9 cellular contexts compared by ENCODE assay signal in the genomic region with DNA sequence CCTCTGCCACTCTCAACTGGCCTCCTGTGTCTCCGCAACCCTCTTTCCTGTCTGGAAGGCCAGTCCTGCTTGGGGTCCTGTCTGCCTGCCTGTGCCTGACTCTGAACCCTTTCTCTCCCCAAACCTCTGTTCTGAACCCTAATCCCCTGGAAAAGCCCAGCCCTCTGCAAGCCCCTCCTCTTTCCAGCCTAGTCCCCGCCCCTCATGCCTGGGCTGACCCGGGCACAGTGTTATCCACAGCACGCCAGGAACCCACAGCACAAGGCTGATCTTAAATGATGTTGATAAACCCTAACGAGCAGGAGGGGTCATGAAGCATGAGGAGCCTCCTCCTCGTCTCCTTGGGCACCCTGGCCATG. TPM values are rescaled to one million over a fixed set of nuclear protein-coding genes. Genes with fewer than 3 reads are reported as not detected.
DNase-seq lines count a peak whose midpoint lies in the region; ATAC-seq, FAIRE-seq and TF ChIP-seq lines count a peak whose summit lies in the region.
"Had no signal": no experiment of that assay in that cellular context is flagged by ENCODE, and none has a peak within 500 bp of the region (broad histone marks: within the 10 kb centered on the region; RNA-seq: fewer than 3 reads in every experiment).

A gene (minus strand): TSS at position 115 of the 359 bp plus-strand sequence. CDS start 153 bp downstream, outside the sequence.

- BruUV-seq in HepG2 (replicated peaks; lab: Mats Ljungman, UMichigan) = no TSS peak

- H3K27me3 ChIP-seq in HepG2 (ENCODE audit: control insufficient read depth in 1 of 2, insufficient read depth in 2 of 2, low read length in 2 of 2) (peaks cover 0 to 3% of the 10 kb centered on the region in 2 experiments; a peak in 2 of 5 replicates), tibial artery (no peaks in the 10 kb centered on the region)

- TF ChIP-seq CTCF in HepG2 (CRISPR knock-in tag; IDR thresholded peaks at IDR 0.05) = no peak
- TF ChIP-seq CTCF in tibial artery (IDR thresholded peaks at IDR 0.05) = no peak

- H3K27ac ChIP-seq in HepG2 (ENCODE audit: extremely low read length, insufficient read depth, low read length) (no peak within 1 kb of the TSS), tibial artery (peak within 1 kb of the TSS; percentile 88 to 91)
- H3K27ac ChIP-seq: 22Rv1 had no signal

- H3K9me3 ChIP-seq in HepG2 (ENCODE audit: low read length) (no peaks in the 10 kb centered on the region), tibial artery (no peaks in the 10 kb centered on the region)

- H3K36me3 ChIP-seq in HepG2 (replicated peaks in 1 of 2; ENCODE audit: control insufficient read depth in 1 of 2, insufficient read depth in 2 of 2, low read length in 2 of 2) (peaks cover 10 to 13% of the 10 kb centered on the region in 2 experiments; a peak in 3 of 5 replicates), tibial artery (peaks cover 25 to 37% (median 36%) of the 10 kb centered on the region in 3 donors)

- no peak within 1 kb of the TSS for H3K9ac ChIP-seq in HepG2 (ENCODE audit: insufficient read depth, low read depth, low read length)

- H4K20me1 ChIP-seq in HepG2 (ENCODE audit: insufficient read depth, low read length) = peaks cover 6% of the 10 kb centered on the region; the same call in 1 of the 2 replicates

- WGBS in HepG2 (ENCODE audit: low lambda C conversion rate) = 19% methylated on average over 6 of the region's 6 CpGs

- H2AFZ ChIP-seq in HepG2 (ENCODE audit: low read length) = no peak within 1 kb of the TSS

- peak in 1 of 2 experiments; percentile 34; a peak in 1 of 4 replicates for TF ChIP-seq POLR2A in HepG2 (IDR thresholded peaks at IDR 0.05; ENCODE audit: insufficient read depth in 1 of 2, low read depth in 2 of 2, low read length in 2 of 2)

- ATAC-seq in HepG2 = peak; percentile 16
- ATAC-seq in HG03378 (IDR thresholded peaks at IDR 0.05; ENCODE audit: unreplicated experiment) = no peak
- ATAC-seq in GM21390 (IDR thresholded peaks at IDR 0.05; ENCODE audit: unreplicated experiment) = no peak

- no peak for TF ChIP-seq RAD21 in HepG2 (CRISPR knock-in tag; IDR thresholded peaks at IDR 0.05)

- CTCF ChIA-PET in HepG2 (lab: Yijun Ruan, JAX; ENCODE audit: low intra/inter-chr PET ratio, low total read pairs) = no interaction called here

- TF ChIP-seq EP300 in HepG2 (IDR thresholded peaks at IDR 0.05; ENCODE audit: low read depth in 2 of 2, low read length in 2 of 2) (no peak), HepG2 (CRISPR knock-in tag; IDR thresholded peaks at IDR 0.05; ENCODE audit: borderline replicate concordance) (no peak)

- intact Hi-C loops in HepG2 (cut with micrococcal nuclease; ENCODE audit: unreplicated experiment) (no loop called here), tibial artery (cut with DNase I; ENCODE audit: low total_unique reads) (loop anchor here (10.0 kb wide), 1 partner anchor 186 kb away; no protein-coding TSS in a partner anchor)

- no peaks in the 10 kb centered on the region for H3K79me2 ChIP-seq in HepG2 (ENCODE audit: insufficient read depth, low read length)

- no peak within 1 kb of the TSS for H3K4me2 ChIP-seq in HepG2 (ENCODE audit: low read depth, low read length)

- in situ Hi-C loops in T47D (cut with HindIII; ENCODE audit: low pct_unique_long_range_greater_than_20kb, low sequenced_read_pairs) = no loop called here
- in situ Hi-C loops in HepG2 (cut with HindIII; ENCODE audit: extremely low pct_ligation_motif_present, low pct_unique_long_range_greater_than_20kb) = no loop called here

- peaks cover 22% of the 10 kb centered on the region; the same call in 1 of the 2 replicates for H3K4me1 ChIP-seq in HepG2 (ENCODE audit: insufficient read depth, low read length)
- peaks cover 0 to 67% (median 53%) of the 10 kb centered on the region in 4 donors for H3K4me1 ChIP-seq in tibial artery

- no peak for FAIRE-seq in HepG2 (lab: Jason Lieb, UNC)

- H3K4me3 ChIP-seq in HepG2 (replicated peaks in 1 of 3; ENCODE audit: insufficient read depth in 1 of 3, low read depth in 2 of 3, low read length in 3 of 3) (peak within 1 kb of the TSS in 1 of 3 experiments; percentile 18; a peak in 1 of 6 replicates), tibial artery (peak within 1 kb of the TSS; percentile 62 to 85)

- DNase-seq in NCI-H82 (lab: John Stamatoyannopoulos, UW) (peak; percentile 7), NCI-H82 treated with DMSO at 0.1 percent for 48 hours (lab: John Stamatoyannopoulos, UW; ENCODE audit: unreplicated experiment) (no peak), T47D (ENCODE audit: low read depth in 1 of 2, low spot score in 1 of 2) (peak; percentile 56 to 85), HepG2 (ENCODE audit: low spot score) (no peak), tibial artery (peak in 1 of 2 donors; percentile 85), COLO668 (lab: John Stamatoyannopoulos, UW; ENCODE audit: unreplicated experiment) (no peak)

- POLR2A ChIA-PET in HepG2 (lab: Yijun Ruan, JAX) = interaction anchor here (1.5 to 1.7 kb wide), 3 partner anchors 12 to 98 kb away, joined by 4 to 9 read pairs (median 6); no protein-coding TSS in a partner anchor

TF ChIP-seq in HepG2, 621 proteins besides CTCF, POLR2A, EP300 and RAD21:
- TF ChIP-seq ZC3H13 (CRISPR knock-in tag; IDR thresholded peaks at IDR 0.05) (0 out of 2 replicates have a peak, but pooled peaks have one; percentile 5), POLR2G (IDR thresholded peaks at IDR 0.05; ENCODE audit: low read depth, low read length) (0 out of 2 replicates have a peak, but pooled peaks have one; percentile 12), NPAS2 (CRISPR knock-in tag; IDR thresholded peaks at IDR 0.05; ENCODE audit: borderline replicate concordance) (no peak), POLR2AphosphoS5 (IDR thresholded peaks at IDR 0.05; ENCODE audit: low read depth, low read length) (peak; percentile 17; the same call in 1 of the 2 replicates)
- TF ChIP-seq, protein P1, sequence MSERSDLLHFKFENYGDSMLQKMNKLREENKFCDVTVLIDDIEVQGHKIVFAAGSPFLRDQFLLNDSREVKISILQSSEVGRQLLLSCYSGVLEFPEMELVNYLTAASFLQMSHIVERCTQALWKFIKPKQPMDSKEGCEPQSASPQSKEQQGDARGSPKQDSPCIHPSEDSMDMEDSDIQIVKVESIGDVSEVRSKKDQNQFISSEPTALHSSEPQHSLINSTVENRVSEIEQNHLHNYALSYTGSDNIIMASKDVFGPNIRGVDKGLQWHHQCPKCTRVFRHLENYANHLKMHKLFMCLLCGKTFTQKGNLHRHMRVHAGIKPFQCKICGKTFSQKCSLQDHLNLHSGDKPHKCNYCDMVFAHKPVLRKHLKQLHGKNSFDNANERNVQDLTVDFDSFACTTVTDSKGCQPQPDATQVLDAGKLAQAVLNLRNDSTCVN (CRISPR knock-in tag; IDR thresholded peaks at IDR 0.05; ENCODE audit: borderline replicate concordance) = 0 out of 2 replicates have a peak, but pooled peaks have one; percentile 16

RNA-seq across cellular contexts. Expression of the gene that starts here (rescaled TPM):
- total RNA-seq in HepG2 (2016; rRNA removed; fragmentation: Illumina TruSeq; extraction: Trizol) = 0.09 TPM in 1 of 2 replicates, not detected in the other
- not detected in 2 replicates for total RNA-seq in HepG2 (2016; cell fraction: cytosol; rRNA removed; fragmentation: Illumina TruSeq; extraction: Trizol; ENCODE audit: low read depth)
- not detected in 2 replicates for total RNA-seq in HepG2 (2016; cell fraction: insoluble cytoplasmic fraction; rRNA removed; fragmentation: Illumina TruSeq; extraction: Trizol)
- total RNA-seq in HepG2 (2016; cell fraction: membrane; rRNA removed; fragmentation: Illumina TruSeq; extraction: Trizol) = not detected in 2 replicates
- total RNA-seq in HepG2 (2016; cell fraction: nucleus; rRNA removed; fragmentation: Illumina TruSeq; extraction: Trizol) = not detected in 2 replicates
- 0.13 and 0.22 TPM in 2 replicates for polyA plus RNA-seq in HepG2 (2011; rRNA removed)
- polyA plus RNA-seq in HepG2 (2011; cell fraction: cytosol; rRNA removed) = 0.08 and 0.11 TPM in 2 replicates
- 1.8 and 2.5 TPM in 2 replicates for polyA plus RNA-seq in HepG2 (2011; cell fraction: nucleus; rRNA removed)
- polyA plus RNA-seq in HepG2 (2012) = 0.47 and 1.3 TPM in 2 replicates
- polyA plus RNA-seq in HepG2 (2016; cell fraction: cytosol; fragmentation: Illumina TruSeq; extraction: Trizol; ENCODE audit: low read depth) = not detected in 2 replicates
- not detected in 2 replicates for polyA plus RNA-seq in HepG2 (2016; cell fraction: insoluble cytoplasmic fraction; fragmentation: Illumina TruSeq; extraction: Trizol; ENCODE audit: low read depth)
- not detected in 2 replicates for polyA plus RNA-seq in HepG2 (2016; cell fraction: membrane; fragmentation: Illumina TruSeq; extraction: Trizol; ENCODE audit: low read depth)
- not detected in 2 replicates for polyA plus RNA-seq in HepG2 (2016; cell fraction: nucleus; fragmentation: Illumina TruSeq; extraction: Trizol; ENCODE audit: insufficient read depth, low read depth)
- 0.28 and 0.44 TPM in 2 replicates for polyA minus RNA-seq in HepG2 (2011; rRNA and poly(A)+ RNA removed; ENCODE audit: low replicate concordance)
- polyA minus RNA-seq in HepG2 (2011; cell fraction: cytosol; rRNA and poly(A)+ RNA removed) = not detected in 2 replicates
- 1.0 and 1.6 TPM in 2 replicates for polyA minus RNA-seq in HepG2 (2011; cell fraction: nucleus; rRNA and poly(A)+ RNA removed)

Comparison
In these comparisons a context has a peak if more than half of its experiments do, and no peak if none do; other contexts are left out.
1. DNase-seq: peak in NCI-H82 (single experiment) and T47D (2 of 2); none in NCI-H82 treated with DMSO at 0.1 percent for 48 hours (single experiment), HepG2 (single experiment) and COLO668 (single experiment).